In the genomic region with DNA sequence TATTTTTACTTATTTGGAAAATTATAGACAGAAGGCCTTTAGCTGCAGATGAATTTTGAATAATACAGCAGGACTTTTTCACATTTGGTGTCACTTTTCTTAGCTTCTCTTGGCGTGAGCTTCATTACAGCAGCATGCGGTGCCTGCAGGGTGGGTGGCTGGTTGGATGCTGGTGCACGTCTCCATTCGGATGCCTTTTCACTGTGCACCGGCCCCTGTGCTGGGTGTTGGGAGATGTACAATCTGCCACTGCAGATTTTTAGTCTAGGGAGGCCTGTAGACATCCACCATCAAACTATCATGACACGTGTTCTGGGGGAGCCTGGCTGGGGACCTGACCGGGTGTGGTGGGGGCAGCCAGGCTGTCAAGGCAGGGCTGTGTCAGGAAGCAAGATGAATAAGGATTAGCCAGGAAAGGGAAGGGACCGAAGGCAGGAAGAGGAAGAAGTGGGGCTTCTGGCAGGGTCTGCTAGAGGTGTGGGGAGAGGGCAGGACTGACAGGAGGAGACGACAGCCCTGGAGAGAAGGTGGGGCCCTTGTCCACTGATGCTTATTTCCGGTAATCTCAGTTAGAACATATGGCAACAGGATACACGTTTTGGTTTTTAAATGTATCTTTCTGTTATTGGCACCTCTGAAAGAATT, we compare ENCODE assay signal across 10 cellular contexts.
A peak's percentile ranks its signal among the peaks of the same experiment; 100 is the strongest.
DNase-seq lines count a peak whose midpoint lies in the region; ATAC-seq and TF ChIP-seq lines count a peak whose summit lies in the region.
"Had no signal": no experiment of that assay in that cellular context is flagged by ENCODE, and none has a peak within 500 bp of the region (broad histone marks: within the 10 kb centered on the region; RNA-seq: fewer than 3 reads in every experiment).

No MANE protein-coding gene starts in this region.

- CTCF ChIA-PET in naive thymus-derived CD4-positive, alpha-beta T cell (lab: Charles Lee), result interaction anchor here (1.2 kb wide), 1 partner anchor 12 kb away, joined by 7 read pairs; no protein-coding TSS in a partner anchor

- no peaks in the 10 kb centered on the region for H3K9me3 Mint-ChIP-seq in chondrocyte (ENCODE audit: low read depth)
- no peaks in the 10 kb centered on the region for H3K9me3 Mint-ChIP-seq in naive thymus-derived CD4-positive, alpha-beta T cell

- H3K4me3 ChIP-seq in naive thymus-derived CD4-positive, alpha-beta T cell (ENCODE audit: low read length), result no peak overlapping the region
- no peak overlapping the region for H3K4me3 ChIP-seq in colonic mucosa

- H3K27me3 ChIP-seq in naive thymus-derived CD4-positive, alpha-beta T cell (ENCODE audit: control insufficient read depth in 2 of 2, insufficient read depth in 2 of 2, low read length in 2 of 2), result no peaks in the 10 kb centered on the region
- H3K27me3 ChIP-seq in colonic mucosa, result no peaks in the 10 kb centered on the region

- POLR2A ChIA-PET in naive thymus-derived CD4-positive, alpha-beta T cell (lab: Charles Lee), result interaction anchor here (0.5 to 2.0 kb wide), 2 partner anchors 15 to 488 kb away, joined by 3 to 11 read pairs; no protein-coding TSS in a partner anchor

- intact Hi-C loops in naive thymus-derived CD4-positive, alpha-beta T cell (cut with micrococcal nuclease), result loop anchor here (1.0 to 2.0 kb wide), 4 partner anchors 12 to 51 kb away; no protein-coding TSS in a partner anchor
- intact Hi-C loops in colonic mucosa (cut with DNase I), result no loop called here

- ATAC-seq in GM21619 (IDR thresholded peaks at IDR 0.05; ENCODE audit: unreplicated experiment) (peak; percentile 33), GM18517 (IDR thresholded peaks at IDR 0.05; ENCODE audit: unreplicated experiment) (no peak), GM19463 (IDR thresholded peaks at IDR 0.05; ENCODE audit: unreplicated experiment) (no peak)
- ATAC-seq in naive thymus-derived CD4-positive, alpha-beta T cell, result no peak

- H3K9me3 ChIP-seq in naive thymus-derived CD4-positive, alpha-beta T cell (ENCODE audit: control insufficient read depth in 2 of 3, low read length in 3 of 3), result no peaks in the 10 kb centered on the region
- no peaks in the 10 kb centered on the region for H3K9me3 ChIP-seq in colonic mucosa

- peak; percentile 67 for DNase-seq in Ammon's horn (ENCODE audit: low spot score)
- no peak for DNase-seq in chondrocyte (ENCODE audit: low spot score)
- DNase-seq in naive thymus-derived CD4-positive, alpha-beta T cell, result no peak
- no peak for DNase-seq in DMS79 treated with DMSO at 0.1 percent for 48 hours (lab: John Stamatoyannopoulos, UW)
- no peak for DNase-seq in colonic mucosa
- DNase-seq: activated CD4-positive, alpha-beta T cell treated with anti-CD3 and anti-CD28 coated beads, Interleukin-2, amount 50 U/mL, for 4 hours; NCI-H187 treated with DMSO at 0.1 percent for 48 hours had no signal

- H3K27ac ChIP-seq in naive thymus-derived CD4-positive, alpha-beta T cell (ENCODE audit: low read depth, low read length), result no peak overlapping the region
- no peak overlapping the region for H3K27ac ChIP-seq in colonic mucosa

- TF ChIP-seq CTCF in chondrocyte (IDR thresholded peaks at IDR 0.05) (no peak), colonic mucosa (IDR thresholded peaks at IDR 0.05) (no peak)

- H3K27me3 Mint-ChIP-seq in chondrocyte (ENCODE audit: low read depth), result no peaks in the 10 kb centered on the region
- H3K27me3 Mint-ChIP-seq in naive thymus-derived CD4-positive, alpha-beta T cell, result no peaks in the 10 kb centered on the region

- peaks cover 6% of the 10 kb centered on the region for H3K36me3 Mint-ChIP-seq in chondrocyte (ENCODE audit: low read depth)
- H3K36me3 Mint-ChIP-seq in naive thymus-derived CD4-positive, alpha-beta T cell, result peaks cover 0 to 27% (median 13%) of the 10 kb centered on the region in 5 donors

- H3K4me1 Mint-ChIP-seq in chondrocyte (ENCODE audit: low read depth), result peaks cover 83% of the 10 kb centered on the region
- H3K4me1 Mint-ChIP-seq in naive thymus-derived CD4-positive, alpha-beta T cell, result peaks cover 56 to 89% (median 84%) of the 10 kb centered on the region in 7 donors

- H3K4me3 Mint-ChIP-seq in chondrocyte (ENCODE audit: unreplicated experiment), result peak overlapping the region; percentile 68
- H3K4me3 Mint-ChIP-seq in naive thymus-derived CD4-positive, alpha-beta T cell, result peak overlapping the region in 7 of 10 donors; percentile 12 to 60 (median 35)

- H3K27ac Mint-ChIP-seq in chondrocyte (ENCODE audit: unreplicated experiment), result peak overlapping the region; percentile 97
- H3K27ac Mint-ChIP-seq in naive thymus-derived CD4-positive, alpha-beta T cell, result peak overlapping the region; percentile 53 to 91 (median 82)

- peaks cover 0 to 9% (median 0%) of the 10 kb centered on the region in 3 experiments for H3K36me3 ChIP-seq in naive thymus-derived CD4-positive, alpha-beta T cell (ENCODE audit: control insufficient read depth in 2 of 3, insufficient read depth in 3 of 3, low read length in 3 of 3)
- H3K36me3 ChIP-seq in colonic mucosa, result no peaks in the 10 kb centered on the region

- H3K9ac ChIP-seq in colonic mucosa (ENCODE audit: low read depth in 2 of 2, low read length in 2 of 2), result no peak overlapping the region

- H3K4me1 ChIP-seq in naive thymus-derived CD4-positive, alpha-beta T cell (ENCODE audit: control insufficient read depth in 2 of 2, insufficient read depth in 2 of 2, low read length in 2 of 2), result peaks cover 4 to 38% of the 10 kb centered on the region in 2 donors
- H3K4me1 ChIP-seq in colonic mucosa, result no peaks in the 10 kb centered on the region
